Comparison of ENCODE assay signal across 12 cellular contexts in the genomic region with DNA sequence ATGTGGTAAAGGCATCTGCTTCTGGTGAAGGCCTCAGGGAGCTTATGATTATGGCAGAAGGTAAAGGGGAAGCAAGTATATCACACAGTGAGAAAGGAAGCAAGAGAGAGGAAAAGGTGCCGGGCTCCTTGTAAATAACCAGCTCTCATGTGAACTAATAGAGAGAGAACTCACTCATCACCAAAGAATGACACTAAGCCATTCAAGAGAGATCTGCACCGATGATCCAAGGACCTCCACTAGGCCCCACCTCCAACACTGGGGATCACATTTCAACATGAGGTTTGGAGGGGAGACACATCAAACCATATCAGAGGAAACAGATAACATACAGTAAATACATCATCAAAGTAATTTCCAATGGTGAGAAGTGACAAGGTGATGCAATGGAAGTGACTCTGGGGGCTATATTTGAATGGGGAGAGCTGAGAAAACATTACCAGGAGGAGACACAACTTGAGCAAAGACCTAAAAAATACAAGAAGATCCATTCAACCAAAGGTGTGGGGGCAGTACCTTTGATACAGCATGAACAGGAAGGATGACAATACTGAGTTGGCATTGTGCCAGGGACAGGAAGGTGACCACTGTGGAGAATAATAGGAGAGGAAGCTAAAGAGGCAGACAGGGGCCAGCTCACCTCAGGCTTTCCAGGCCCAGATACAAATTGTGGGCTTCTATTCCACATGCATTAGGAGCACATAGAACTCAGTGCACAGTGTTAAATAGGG.
DNase-seq lines count a peak whose midpoint lies in the region; ATAC-seq and TF ChIP-seq lines count a peak whose summit lies in the region.
"Had no signal": no experiment of that assay in that cellular context is flagged by ENCODE, and none has a peak within 500 bp of the region (broad histone marks: within the 10 kb centered on the region; RNA-seq: fewer than 3 reads in every experiment).

No MANE protein-coding gene starts in this region.

- H3K4me2 ChIP-seq in H9 (ENCODE audit: insufficient read depth, insufficient read length, low read length), result no peak overlapping the region

- no peak overlapping the region for H2AFZ ChIP-seq in H9 (ENCODE audit: low read length)

- H3K27ac Mint-ChIP-seq in H9, result peak overlapping the region in 2 of 3 experiments; percentile 50 to 61; a peak in 2 of 7 replicates

- H3K18ac ChIP-seq in H9 (ENCODE audit: insufficient read length, low read depth, low read length), result no peak overlapping the region

- H3K23ac ChIP-seq in H9 (ENCODE audit: insufficient read length, low read depth, low read length), result no peak overlapping the region

- H3K27me3 Mint-ChIP-seq in H9 (ENCODE audit: low read depth), result no peaks in the 10 kb centered on the region

- no peak overlapping the region for H3K9ac ChIP-seq in H9 (ENCODE audit: extremely low read depth, insufficient read length, low read length)

- no peak overlapping the region for H4K8ac ChIP-seq in H9 (replicated peaks; ENCODE audit: insufficient read length, low read depth, low read length)

- no peak overlapping the region for H2BK120ac ChIP-seq in H9 (ENCODE audit: low read depth, low read length, poor library complexity, severe bottlenecking)

- H3K4me3 Mint-ChIP-seq in H9, result no peak overlapping the region

- no peaks in the 10 kb centered on the region; a peak in 1 of 5 replicates for H3K9me3 Mint-ChIP-seq in H9

- H2BK20ac ChIP-seq in H9 (ENCODE audit: low read depth, low read length, poor library complexity, severe bottlenecking), result no peak overlapping the region

- H3T11ph ChIP-seq in H9 (ENCODE audit: low read length), result no peak overlapping the region

- no peaks in the 10 kb centered on the region for H4K20me1 ChIP-seq in H9 (ENCODE audit: control insufficient read depth, insufficient read depth, insufficient read length)

- H3K23me2 ChIP-seq in H9 (ENCODE audit: insufficient read length, low read depth, low read length, poor library complexity, severe bottlenecking), result no peaks in the 10 kb centered on the region

- H2BK15ac ChIP-seq in H9 (ENCODE audit: low read depth, low read length), result no peak overlapping the region

- H3K4ac ChIP-seq in H9 (ENCODE audit: low read depth, low read length), result no peak overlapping the region

- H3K4me1 ChIP-seq in H9 (ENCODE audit: insufficient read depth, low read length), result no peaks in the 10 kb centered on the region; the same call in 1 of the 2 replicates

- no peak overlapping the region for H4K5ac ChIP-seq in H9 (ENCODE audit: insufficient read length, low read depth, low read length)

- no peaks in the 10 kb centered on the region for H3K27me3 ChIP-seq in H9 (ENCODE audit: insufficient read depth, low read length)

- H3K27ac ChIP-seq in H9 (ENCODE audit: insufficient read length, low read depth, low read length), result no peak overlapping the region

- no peaks in the 10 kb centered on the region for H3K79me1 ChIP-seq in H9 (ENCODE audit: insufficient read depth, low read depth, low read length, poor library complexity, severe bottlenecking)

- H2BK12ac ChIP-seq in H9 (ENCODE audit: insufficient read length, low read depth, low read length), result no peak overlapping the region

- H3K4me1 Mint-ChIP-seq in H9, result peaks cover 10 to 15% of the 10 kb centered on the region in 2 experiments

- H2BK5ac ChIP-seq in H9 (ENCODE audit: insufficient read length, low read length), result no peak overlapping the region

- H3K56ac ChIP-seq in H9 (ENCODE audit: insufficient read length, low read depth, low read length), result no peak overlapping the region

- TF ChIP-seq CTCF in H9 (conservative IDR thresholded peaks at IDR 0.05), result no peak

- peak; percentile 80 for DNase-seq in COR-L47 (lab: John Stamatoyannopoulos, UW)
- DNase-seq in H9, result no peak
- peak; percentile 59 for DNase-seq in NCI-H226
- peak; percentile 2 for DNase-seq in dermis blood vessel endothelial cell
- no peak for DNase-seq in NCI-H187 (lab: John Stamatoyannopoulos, UW)
- no peak for DNase-seq in NOMO-1 (lab: John Stamatoyannopoulos, UW; ENCODE audit: unreplicated experiment in 2 of 2)
- DNase-seq: activated CD4-positive, CD25-positive, alpha-beta regulatory T cell; activated naive CD4-positive, alpha-beta T cell treated with anti-CD3 and anti-CD28 coated beads, Interleukin-2, amount 50 U/mL, for 16 hours; kidney; NCI-H1048 had no signal

- H3K9me3 ChIP-seq in H9 (ENCODE audit: control insufficient read depth, low read depth, low read length), result no peaks in the 10 kb centered on the region

- H3K14ac ChIP-seq in H9 (ENCODE audit: insufficient read depth, low read length), result no peak overlapping the region

- H3K79me2 ChIP-seq in H9 (ENCODE audit: insufficient read depth, low read length), result no peaks in the 10 kb centered on the region

- no peaks in the 10 kb centered on the region for H3K36me3 Mint-ChIP-seq in H9 (ENCODE audit: insufficient read depth in 1 of 3, low read depth in 3 of 3)

- ATAC-seq in GM19395 (IDR thresholded peaks at IDR 0.05; ENCODE audit: unreplicated experiment) (no peak), GM21528 (IDR thresholded peaks at IDR 0.05; ENCODE audit: low FRiP score, unreplicated experiment) (no peak)

- no peak overlapping the region for H2AK5ac ChIP-seq in H9 (ENCODE audit: insufficient read length, low read length)

- H4K91ac ChIP-seq in H9 (ENCODE audit: insufficient read length, low read depth, low read length), result no peak overlapping the region

- WGBS in H9 (ENCODE audit: extremely low coverage, insufficient read length, low lambda C conversion rate), result no CpG with 5 or more reads among the region's 2 CpGs

Comparison
In these comparisons a context has a peak if more than half of its experiments do, and no peak if none do; other contexts are left out.
1. DNase-seq: peak in COR-L47 (single experiment), NCI-H226 (single experiment) and dermis blood vessel endothelial cell (single experiment); none in H9 (single experiment), NCI-H187 (0 of 2) and NOMO-1 (0 of 2).